In the genomic region with DNA sequence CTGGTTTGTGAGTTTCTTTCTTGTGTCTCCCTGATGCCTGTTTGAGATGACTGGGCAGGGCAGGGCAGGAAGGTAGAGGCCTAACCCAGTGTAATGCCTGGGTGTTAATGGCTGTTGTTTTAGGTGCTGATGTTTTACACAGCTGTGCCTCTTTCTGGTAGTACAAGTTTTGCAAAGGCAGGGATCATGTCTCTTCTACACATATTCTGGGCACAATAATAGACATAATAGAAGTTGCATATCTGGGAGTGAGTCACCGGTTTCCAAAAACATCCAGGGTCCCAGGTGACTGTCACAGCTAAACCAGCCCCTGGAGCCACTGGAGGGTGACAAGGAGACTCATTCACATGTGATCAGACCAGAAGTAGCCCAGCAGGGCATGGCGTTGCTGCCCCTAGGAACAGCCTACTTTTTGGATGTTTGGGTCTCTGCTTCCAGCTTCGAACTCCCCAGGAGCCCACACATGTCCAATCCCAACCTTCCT, we compare ENCODE assay signal across 12 cellular contexts. TPM values are rescaled to one million over a fixed set of nuclear protein-coding genes. Genes with fewer than 3 reads are reported as not detected.
DNase-seq lines count a peak whose midpoint lies in the region; ATAC-seq and TF ChIP-seq lines count a peak whose summit lies in the region.
"Had no signal": no experiment of that assay in that cellular context is flagged by ENCODE, and none has a peak within 500 bp of the region (broad histone marks: within the 10 kb centered on the region; RNA-seq: fewer than 3 reads in every experiment).

No MANE protein-coding gene starts in this region.

- H3K27ac ChIP-seq in heart left ventricle: peak overlapping the region in 11 of 12 donors; percentile 19 to 94 (median 72)
- peak overlapping the region in 46 of 59 donors; percentile 6 to 94 (median 52) for H3K27ac ChIP-seq in dorsolateral prefrontal cortex
- H3K27ac ChIP-seq in osteoblast (ENCODE audit: low read depth, low read length): peak overlapping the region; percentile 41
- peak overlapping the region; percentile 56 to 69 for H3K27ac ChIP-seq in uterus
- H3K27ac ChIP-seq in GM23248: no peak overlapping the region

- H3K4me1 Mint-ChIP-seq in natural killer cell treated with Interleukin-12 subunit alpha and Interleukin-12 subunit beta and Interleukin-15 and Interleukin-18, amount 100 ng/mL, for 72 hours (ENCODE audit: low read depth in 2 of 2): peaks cover 0 to 3% of the 10 kb centered on the region in 2 donors

- no peaks in the 10 kb centered on the region for H3K36me3 Mint-ChIP-seq in natural killer cell treated with Interleukin-12 subunit alpha and Interleukin-12 subunit beta and Interleukin-15 and Interleukin-18, amount 100 ng/mL, for 72 hours
- H3K36me3 Mint-ChIP-seq: natural killer cell had no signal

- H4K20me1 ChIP-seq in osteoblast (ENCODE audit: insufficient read depth, low read length): no peaks in the 10 kb centered on the region
- no peaks in the 10 kb centered on the region for H4K20me1 ChIP-seq in GM23248 (ENCODE audit: insufficient read depth)

- in situ Hi-C loops in GM23248 (cut with MboI): no loop called here

- H2AFZ ChIP-seq in osteoblast (ENCODE audit: low read length) (no peak overlapping the region), GM23248 (no peak overlapping the region)

- no peaks in the 10 kb centered on the region for H3K9me2 ChIP-seq in GM23248 (ENCODE audit: insufficient read depth)

- no peaks in the 10 kb centered on the region for H3K27me3 Mint-ChIP-seq in natural killer cell treated with Interleukin-12 subunit alpha and Interleukin-12 subunit beta and Interleukin-15 and Interleukin-18, amount 100 ng/mL, for 72 hours
- H3K27me3 Mint-ChIP-seq: central memory CD8-positive, alpha-beta T cell; IgD-negative memory B cell had no signal

- peaks cover 0 to 55% (median 39%) of the 10 kb centered on the region in 9 donors for H3K36me3 ChIP-seq in heart left ventricle
- H3K36me3 ChIP-seq in osteoblast (ENCODE audit: insufficient read depth, low read length): peaks cover 12% of the 10 kb centered on the region
- no peaks in the 10 kb centered on the region for H3K36me3 ChIP-seq in uterus
- H3K36me3 ChIP-seq in GM23248 (ENCODE audit: low read depth): no peaks in the 10 kb centered on the region

- intact Hi-C loops in heart left ventricle (cut with DNase I) (no loop called here), Right ventricle myocardium inferior (cut with DNase I) (no loop called here), dorsolateral prefrontal cortex (cut with DNase I) (no loop called here), uterus (cut with DNase I; ENCODE audit: low total_unique reads) (no loop called here)

- H3F3A ChIP-seq in GM23248 (ENCODE audit: insufficient read depth): peaks cover 25% of the 10 kb centered on the region

- H3K9me3 Mint-ChIP-seq in natural killer cell treated with Interleukin-12 subunit alpha and Interleukin-12 subunit beta and Interleukin-15 and Interleukin-18, amount 100 ng/mL, for 72 hours: no peaks in the 10 kb centered on the region
- H3K9me3 Mint-ChIP-seq: central memory CD8-positive, alpha-beta T cell; IgD-negative memory B cell; natural killer cell had no signal

- H3K4me2 ChIP-seq in osteoblast (ENCODE audit: insufficient read depth, low read length) (no peak overlapping the region), GM23248 (ENCODE audit: unreplicated experiment) (no peak overlapping the region)

- no peak for TF ChIP-seq CTCF in heart left ventricle (IDR thresholded peaks at IDR 0.05)
- TF ChIP-seq CTCF in dorsolateral prefrontal cortex (IDR thresholded peaks at IDR 0.05 in 54 of 56, conservative IDR thresholded peaks at IDR 0.05 in 2 of 56; ENCODE audit: low read depth in 1 of 56, partially characterized antibody in 56 of 56): no peak
- no peak for TF ChIP-seq CTCF in osteoblast (IDR thresholded peaks at IDR 0.05; ENCODE audit: extremely low read depth, low read depth, low read length)
- no peak for TF ChIP-seq CTCF in uterus (IDR thresholded peaks at IDR 0.05)

- TF ChIP-seq POLR2A in heart left ventricle (IDR thresholded peaks at IDR 0.05): no peak
- TF ChIP-seq POLR2A in uterus (IDR thresholded peaks at IDR 0.05): no peak

- H3K9me3 ChIP-seq in heart left ventricle (no peaks in the 10 kb centered on the region), osteoblast (ENCODE audit: low read depth, low read length) (no peaks in the 10 kb centered on the region), uterus (no peaks in the 10 kb centered on the region), GM23248 (ENCODE audit: low read depth) (no peaks in the 10 kb centered on the region)

- H3K4me1 ChIP-seq in heart left ventricle (peaks cover 6 to 99% (median 90%) of the 10 kb centered on the region in 12 donors), osteoblast (ENCODE audit: insufficient read depth, low read length) (peaks cover 32% of the 10 kb centered on the region), uterus (peaks cover 4 to 13% of the 10 kb centered on the region in 2 donors), GM23248 (ENCODE audit: insufficient read depth) (peaks cover 15% of the 10 kb centered on the region)

- H3K27me3 ChIP-seq in heart left ventricle: no peaks in the 10 kb centered on the region
- H3K27me3 ChIP-seq in dorsolateral prefrontal cortex: no peaks in the 10 kb centered on the region
- H3K27me3 ChIP-seq in osteoblast (ENCODE audit: insufficient read depth, low read length): no peaks in the 10 kb centered on the region
- no peaks in the 10 kb centered on the region for H3K27me3 ChIP-seq in uterus
- no peaks in the 10 kb centered on the region for H3K27me3 ChIP-seq in GM23248 (replicated peaks; ENCODE audit: insufficient read depth)

- H3K4me3 Mint-ChIP-seq in natural killer cell treated with Interleukin-12 subunit alpha and Interleukin-12 subunit beta and Interleukin-15 and Interleukin-18, amount 100 ng/mL, for 72 hours: no peak overlapping the region
- H3K4me3 Mint-ChIP-seq: central memory CD8-positive, alpha-beta T cell; natural killer cell had no signal

- no peak overlapping the region for H3K4me3 ChIP-seq in heart left ventricle
- H3K4me3 ChIP-seq in dorsolateral prefrontal cortex: no peak overlapping the region
- no peak overlapping the region for H3K4me3 ChIP-seq in osteoblast (ENCODE audit: insufficient read depth, low read length)
- no peak overlapping the region for H3K4me3 ChIP-seq in uterus
- H3K4me3 ChIP-seq in GM23248: no peak overlapping the region

- no peak overlapping the region for H3K9ac ChIP-seq in GM23248

- peak in 3 of 4 donors; percentile 5 to 20 (median 6) for ATAC-seq in heart left ventricle
- ATAC-seq in Right ventricle myocardium inferior: no peak
- ATAC-seq in natural killer cell treated with Interleukin-12 subunit alpha and Interleukin-12 subunit beta and Interleukin-15 and Interleukin-18, amount 100 ng/mL, for 72 hours: no peak
- ATAC-seq: natural killer cell had no signal

- peaks cover 4% of the 10 kb centered on the region for H3K79me2 ChIP-seq in osteoblast (ENCODE audit: insufficient read depth, low read length)
- no peaks in the 10 kb centered on the region for H3K79me2 ChIP-seq in GM23248 (ENCODE audit: insufficient read depth)

- WGBS in heart left ventricle, 4 donors: 44 to 51% (median 49%) methylated on average over 3 of the region's 3 CpGs
- 86 to 87% methylated on average over 3 of the region's 3 CpGs for WGBS in GM23248 (ENCODE audit: low coverage in 1 of 2, low lambda C conversion rate in 2 of 2, missing lambda C conversion rate in 2 of 2), 2 experiments

- H3K27ac Mint-ChIP-seq in natural killer cell treated with Interleukin-12 subunit alpha and Interleukin-12 subunit beta and Interleukin-15 and Interleukin-18, amount 100 ng/mL, for 72 hours: no peak overlapping the region
- H3K27ac Mint-ChIP-seq: natural killer cell had no signal

- DNase-seq in heart left ventricle (no peak), Right ventricle myocardium inferior (ENCODE audit: missing footprints) (no peak), dorsolateral prefrontal cortex (peak in 2 of 10 donors; percentile 11 to 25), osteoblast (ENCODE audit: insufficient read length, low spot score, missing footprints) (no peak), uterus (no peak), GM23248 (no peak)
- no peak for DNase-seq in stimulated activated naive CD4-positive, alpha-beta T cell (lab: John Stamatoyannopoulos, UW)
- no peak for DNase-seq in natural killer cell treated with Interleukin-12 subunit alpha and Interleukin-12 subunit beta and Interleukin-15 and Interleukin-18, amount 100 ng/mL, for 72 hours (ENCODE audit: low spot score)
- DNase-seq: natural killer cell; stimulated activated CD4-positive, alpha-beta T cell treated with anti-CD3 and anti-CD28 coated beads, Interleukin-4, amount 100 ng/mL, for 4 hours had no signal

RNA-seq across cellular contexts. Expression of a gene that starts 18.1 kb away (rescaled TPM):
- 100 to 1,000 TPM in 4 of 9 donors, 10 to 100 TPM in 5; 52.1 to 136 (median 92.0) TPM for total RNA-seq in heart left ventricle
- 10 to 100 TPM; 22.6 to 75.1 TPM for polyA plus RNA-seq in heart left ventricle
- total RNA-seq in Right ventricle myocardium inferior: 120 TPM
- total RNA-seq in dorsolateral prefrontal cortex: 100 to 1,000 TPM in 13 of 120 experiments, 10 to 100 TPM in 107; 45.9 to 150 (median 76.0) TPM
- 25.7 and 28.9 TPM in 2 replicates for total RNA-seq in osteoblast
- total RNA-seq in uterus: 10 to 100 TPM; 21.4 to 79.8 (median 52.9) TPM
- 9.0 and 11.6 TPM in 2 replicates for total RNA-seq in GM23248 (2014; rRNA removed; shearing (Covaris generic))
- 15.9 and 17.6 TPM in 2 replicates for polyA plus RNA-seq in GM23248 (2016; fragmentation: Nextera tagmentation; extraction: Ambion mirVana)
- 10 to 100 TPM; 14.1 to 43.6 TPM for total RNA-seq in natural killer cell treated with Interleukin-12 subunit alpha and Interleukin-12 subunit beta and Interleukin-15 and Interleukin-18, amount 100 ng/mL, for 72 hours

RNA-seq across cellular contexts. Expression of a gene that starts 53.8 kb away (rescaled TPM):
- total RNA-seq in heart left ventricle (10 to 100 TPM; 13.3 to 30.7 (median 16.0) TPM), Right ventricle myocardium inferior (18.1 TPM), dorsolateral prefrontal cortex (10 to 100 TPM; 12.4 to 35.1 (median 24.5) TPM), osteoblast (20.0 and 22.4 TPM in 2 replicates), uterus (10 to 100 TPM in 3 of 4 donors, 1 to 10 TPM in 1; 5.0 to 19.0 (median 11.0) TPM)
- polyA plus RNA-seq in heart left ventricle (10 to 100 TPM; 10.4 to 12.9 TPM), GM23248 (2016; fragmentation: Nextera tagmentation; extraction: Ambion mirVana) (12.5 and 15.6 TPM in 2 replicates)
- total RNA-seq in GM23248 (2014; rRNA removed; shearing (Covaris generic)): 16.2 and 19.2 TPM in 2 replicates
- 10 to 100 TPM; 19.6 to 27.3 TPM for total RNA-seq in natural killer cell treated with Interleukin-12 subunit alpha and Interleukin-12 subunit beta and Interleukin-15 and Interleukin-18, amount 100 ng/mL, for 72 hours

RNA-seq across cellular contexts. Expression of a gene that starts 54.1 kb away (rescaled TPM):
- total RNA-seq in heart left ventricle (10 to 100 TPM; 28.2 to 60.2 (median 38.2) TPM), Right ventricle myocardium inferior (38.5 TPM), dorsolateral prefrontal cortex (10 to 100 TPM; 20.8 to 54.8 (median 35.0) TPM), osteoblast (40.2 and 49.5 TPM in 2 replicates), uterus (10 to 100 TPM; 36.0 to 66.5 (median 59.0) TPM)
- polyA plus RNA-seq in heart left ventricle (10 to 100 TPM; 23.4 to 53.2 TPM), GM23248 (2016; fragmentation: Nextera tagmentation; extraction: Ambion mirVana) (27.7 and 28.1 TPM in 2 replicates)
- 34.9 and 44.5 TPM in 2 replicates for total RNA-seq in GM23248 (2014; rRNA removed; shearing (Covaris generic))
- total RNA-seq in natural killer cell treated with Interleukin-12 subunit alpha and Interleukin-12 subunit beta and Interleukin-15 and Interleukin-18, amount 100 ng/mL, for 72 hours: 100 to 1,000 TPM in 1 of 2 donors, 10 to 100 TPM in 1; 85.8 to 143 TPM

Comparison
In these comparisons a context has a peak if more than half of its experiments do, and no peak if none do; other contexts are left out.
1. ATAC-seq: peak in heart left ventricle (3 of 4); none in Right ventricle myocardium inferior (single experiment) and natural killer cell treated with Interleukin-12 subunit alpha and Interleukin-12 subunit beta and Interleukin-15 and Interleukin-18, amount 100 ng/mL, for 72 hours (0 of 2).